ENCODE assay signal across 1 cellular context in the genomic region with DNA sequence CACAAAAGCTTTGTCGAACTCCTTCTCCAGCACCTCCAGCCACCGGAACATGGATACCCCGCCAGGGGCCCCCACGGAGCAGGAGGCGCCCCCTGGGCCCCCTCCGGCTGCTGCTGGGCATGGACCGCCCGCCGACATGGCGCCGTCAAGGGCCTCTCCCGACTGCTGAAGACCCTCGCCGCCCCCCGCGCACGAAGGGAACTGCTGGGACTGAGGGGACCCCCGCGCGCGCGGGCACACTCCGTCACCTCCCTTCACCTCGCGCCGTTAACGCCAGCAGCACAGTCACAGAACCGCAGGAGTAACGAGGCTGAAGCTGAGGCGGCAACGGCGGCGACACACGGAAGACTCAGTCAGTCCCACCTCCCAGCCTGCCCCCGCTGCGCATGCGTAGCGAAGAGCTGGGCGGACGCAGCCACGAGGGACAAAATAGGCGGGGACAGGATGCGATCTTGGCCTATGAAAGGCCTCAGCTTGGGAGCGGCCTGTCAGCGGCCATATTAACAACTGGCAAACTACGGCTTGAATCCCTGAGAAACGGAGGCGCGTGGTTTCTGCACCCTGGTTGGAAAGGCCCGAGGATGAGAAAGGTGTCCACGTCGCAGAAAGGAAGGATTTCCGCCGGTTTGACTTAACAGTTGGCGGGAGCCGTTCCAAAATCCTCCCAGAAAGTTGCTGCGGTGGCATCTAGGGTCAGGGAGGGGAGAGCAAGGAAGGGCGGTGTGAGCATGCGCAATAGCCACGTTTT.
A peak's percentile ranks its signal among the peaks of the same experiment; 100 is the strongest.
TF ChIP-seq lines count a peak whose summit lies in the region.

Gene GOPC (minus strand): TSS at position 361 of the 748 bp plus-strand sequence. CDS start 223 bp downstream, at position 138.

TF ChIP-seq in WTC11, 78 proteins besides CTCF, POLR2A, EP300 and RAD21 (continued from another document):
- TF ChIP-seq, protein P1, sequence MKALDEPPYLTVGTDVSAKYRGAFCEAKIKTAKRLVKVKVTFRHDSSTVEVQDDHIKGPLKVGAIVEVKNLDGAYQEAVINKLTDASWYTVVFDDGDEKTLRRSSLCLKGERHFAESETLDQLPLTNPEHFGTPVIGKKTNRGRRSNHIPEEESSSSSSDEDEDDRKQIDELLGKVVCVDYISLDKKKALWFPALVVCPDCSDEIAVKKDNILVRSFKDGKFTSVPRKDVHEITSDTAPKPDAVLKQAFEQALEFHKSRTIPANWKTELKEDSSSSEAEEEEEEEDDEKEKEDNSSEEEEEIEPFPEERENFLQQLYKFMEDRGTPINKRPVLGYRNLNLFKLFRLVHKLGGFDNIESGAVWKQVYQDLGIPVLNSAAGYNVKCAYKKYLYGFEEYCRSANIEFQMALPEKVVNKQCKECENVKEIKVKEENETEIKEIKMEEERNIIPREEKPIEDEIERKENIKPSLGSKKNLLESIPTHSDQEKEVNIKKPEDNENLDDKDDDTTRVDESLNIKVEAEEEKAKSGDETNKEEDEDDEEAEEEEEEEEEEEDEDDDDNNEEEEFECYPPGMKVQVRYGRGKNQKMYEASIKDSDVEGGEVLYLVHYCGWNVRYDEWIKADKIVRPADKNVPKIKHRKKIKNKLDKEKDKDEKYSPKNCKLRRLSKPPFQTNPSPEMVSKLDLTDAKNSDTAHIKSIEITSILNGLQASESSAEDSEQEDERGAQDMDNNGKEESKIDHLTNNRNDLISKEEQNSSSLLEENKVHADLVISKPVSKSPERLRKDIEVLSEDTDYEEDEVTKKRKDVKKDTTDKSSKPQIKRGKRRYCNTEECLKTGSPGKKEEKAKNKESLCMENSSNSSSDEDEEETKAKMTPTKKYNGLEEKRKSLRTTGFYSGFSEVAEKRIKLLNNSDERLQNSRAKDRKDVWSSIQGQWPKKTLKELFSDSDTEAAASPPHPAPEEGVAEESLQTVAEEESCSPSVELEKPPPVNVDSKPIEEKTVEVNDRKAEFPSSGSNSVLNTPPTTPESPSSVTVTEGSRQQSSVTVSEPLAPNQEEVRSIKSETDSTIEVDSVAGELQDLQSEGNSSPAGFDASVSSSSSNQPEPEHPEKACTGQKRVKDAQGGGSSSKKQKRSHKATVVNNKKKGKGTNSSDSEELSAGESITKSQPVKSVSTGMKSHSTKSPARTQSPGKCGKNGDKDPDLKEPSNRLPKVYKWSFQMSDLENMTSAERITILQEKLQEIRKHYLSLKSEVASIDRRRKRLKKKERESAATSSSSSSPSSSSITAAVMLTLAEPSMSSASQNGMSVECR (CRISPR knock-in tag; IDR thresholded peaks at IDR 0.05; ENCODE audit: borderline replicate concordance): peak; percentile 77; the same call in 1 of the 2 replicates
- TF ChIP-seq NFYB (CRISPR knock-in tag; conservative IDR thresholded peaks at IDR 0.05; ENCODE audit: low read depth) (peak; percentile 62), FOXJ3 (CRISPR knock-in tag; IDR thresholded peaks at IDR 0.05; ENCODE audit: borderline replicate concordance) (no peak), TCF7 (CRISPR knock-in tag; IDR thresholded peaks at IDR 0.05; ENCODE audit: low read depth) (no peak), SP1 (CRISPR knock-in tag; conservative IDR thresholded peaks at IDR 0.05) (peak; percentile 94)
